14 cellular contexts compared by ENCODE assay signal in the genomic region with DNA sequence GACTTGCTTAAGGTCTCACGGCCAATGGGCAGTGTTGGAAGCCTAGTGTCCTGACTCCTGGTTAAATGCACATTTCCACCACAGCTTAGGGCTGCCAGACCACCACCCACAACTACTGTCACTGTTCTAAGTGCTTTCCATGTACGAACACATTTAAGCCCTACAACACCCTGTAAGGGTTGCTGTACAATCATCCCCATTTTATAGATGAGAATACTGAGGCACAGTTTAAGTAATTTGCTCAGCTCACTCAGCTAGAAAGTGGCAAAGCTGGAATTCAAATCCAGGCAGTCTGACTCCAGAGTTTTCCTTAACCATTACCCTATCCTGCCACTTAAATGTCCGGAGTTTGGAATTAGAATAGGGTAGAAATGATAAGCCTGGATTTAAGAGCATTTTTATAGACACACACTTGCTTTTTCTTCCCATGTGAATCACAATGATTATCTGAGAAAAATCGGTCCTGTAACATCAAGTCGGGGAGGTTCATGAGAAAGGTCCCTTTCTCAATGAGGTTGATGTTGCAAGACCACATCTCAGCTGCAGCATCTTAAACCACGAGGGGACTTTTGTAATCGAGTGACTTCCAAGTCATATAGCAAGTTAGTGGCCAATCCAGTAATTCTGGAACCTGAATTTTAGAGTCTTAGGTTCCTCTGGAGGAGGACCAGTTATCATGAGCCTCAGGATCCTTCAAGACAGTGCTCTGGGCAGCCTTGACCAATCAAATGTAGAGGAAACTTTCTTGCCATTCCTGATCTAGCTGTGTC. TPM values are rescaled to one million over a fixed set of nuclear protein-coding genes. Genes with fewer than 3 reads are reported as not detected.
DNase-seq lines count a peak whose midpoint lies in the region; ATAC-seq, FAIRE-seq and TF ChIP-seq lines count a peak whose summit lies in the region.
"Had no signal": no experiment of that assay in that cellular context is flagged by ENCODE, and none has a peak within 500 bp of the region (broad histone marks: within the 10 kb centered on the region; RNA-seq: fewer than 3 reads in every experiment).

No MANE protein-coding gene starts in this region.

- H3K9ac ChIP-seq in K562 (ENCODE audit: insufficient read depth in 1 of 2, low read depth in 2 of 2, low read length in 2 of 2): no peak overlapping the region

- no peak for TF ChIP-seq POLR2A in K562 (conservative IDR thresholded peaks at IDR 0.05)

- WGBS in K562 (ENCODE audit: insufficient coverage, low coverage, missing lambda C conversion rate): 88% methylated on average over 7 of the region's 7 CpGs

- H3K4me2 ChIP-seq in K562 (ENCODE audit: insufficient read depth, low read length): no peak overlapping the region

- peaks cover 20% of the 10 kb centered on the region for H4K20me1 ChIP-seq in K562 (replicated peaks; ENCODE audit: control insufficient read depth, insufficient read depth, low read length)

- peaks cover 30% of the 10 kb centered on the region for H3K79me2 ChIP-seq in K562 (ENCODE audit: control insufficient read depth, insufficient read depth, low read length)

- H3K27ac Mint-ChIP-seq in stimulated activated naive B cell treated with anti-CD40 and anti-IgM and Interleukin-4, amounts not matched to agents 10 μg/mL and 1 μg/mL and 100 μg/mL, for 72 hours: peak overlapping the region; percentile 16
- H3K27ac Mint-ChIP-seq in WTC11: no peak overlapping the region

- POLR2A ChIA-PET in K562 (lab: Yijun Ruan, JAX) (interaction anchor here (0.5 kb wide), 1 partner anchor 124 kb away, joined by 3 read pairs; no protein-coding TSS in a partner anchor), WTC11 (lab: Charles Lee) (no interaction called here)

- no peaks in the 10 kb centered on the region for H3K27me3 Mint-ChIP-seq in activated T-cell treated with anti-CD3 and anti-CD28 coated beads, Interleukin-2, amount 50 U/mL, for 4 hours (ENCODE audit: low read depth)
- H3K27me3 Mint-ChIP-seq in stimulated activated naive B cell treated with anti-CD40 and anti-IgM and Interleukin-4, amounts not matched to agents 10 μg/mL and 1 μg/mL and 100 μg/mL, for 72 hours: no peaks in the 10 kb centered on the region
- H3K27me3 Mint-ChIP-seq in WTC11 (ENCODE audit: low read depth): no peaks in the 10 kb centered on the region

- no TSS peak for BruUV-seq in K562 (replicated peaks; lab: Mats Ljungman, UMichigan)

- no peaks in the 10 kb centered on the region for H3K36me3 Mint-ChIP-seq in activated T-cell treated with anti-CD3 and anti-CD28 coated beads, Interleukin-2, amount 50 U/mL, for 4 hours (ENCODE audit: insufficient read depth)
- H3K36me3 Mint-ChIP-seq in stimulated activated naive B cell treated with anti-CD40 and anti-IgM and Interleukin-4, amounts not matched to agents 10 μg/mL and 1 μg/mL and 100 μg/mL, for 72 hours: peaks cover 3 to 4% of the 10 kb centered on the region in 2 donors
- peaks cover 14% of the 10 kb centered on the region for H3K36me3 Mint-ChIP-seq in WTC11

- peaks cover 41% of the 10 kb centered on the region for H3K4me1 Mint-ChIP-seq in activated T-cell treated with anti-CD3 and anti-CD28 coated beads, Interleukin-2, amount 50 U/mL, for 4 hours (ENCODE audit: low read depth)
- H3K4me1 Mint-ChIP-seq in stimulated activated naive B cell treated with anti-CD40 and anti-IgM and Interleukin-4, amounts not matched to agents 10 μg/mL and 1 μg/mL and 100 μg/mL, for 72 hours: peaks cover 38 to 44% of the 10 kb centered on the region in 2 donors
- H3K4me1 Mint-ChIP-seq in WTC11: peaks cover 15% of the 10 kb centered on the region

- CTCF ChIA-PET in K562 (lab: Yijun Ruan, JAX; ENCODE audit: low intra/inter-chr PET ratio) (no interaction called here), WTC11 (lab: Charles Lee) (interaction anchor here (2.5 to 8.0 kb wide), 2 partner anchors 17 to 24 kb away, joined by 8 to 101 read pairs; no protein-coding TSS in a partner anchor)

- peak; percentile 23 to 41 for ATAC-seq in activated T-cell treated with anti-CD3 and anti-CD28 coated beads, Interleukin-2, amount 50 U/mL, for 4 hours
- ATAC-seq in K562 (no peak), HG03039 (IDR thresholded peaks at IDR 0.05; ENCODE audit: unreplicated experiment) (no peak), GM21528 (IDR thresholded peaks at IDR 0.05; ENCODE audit: low FRiP score, unreplicated experiment) (no peak), WTC11 (no peak)
- ATAC-seq in stimulated activated naive B cell treated with anti-CD40 and anti-IgM and Interleukin-4, amounts not matched to agents 10 μg/mL and 1 μg/mL and 100 μg/mL, for 72 hours (replicated peaks): peak; percentile 45 to 77
- ATAC-seq: pancreas had no signal

- no peak overlapping the region for H3K4me3 ChIP-seq in K562
- H3K4me3 ChIP-seq: MG63, pancreas, vagina had no signal

- H3K27ac ChIP-seq in K562 (ENCODE audit: extremely low read depth, low read depth, low read length): no peak overlapping the region
- H3K27ac ChIP-seq: pancreas, vagina had no signal

- H3K9me1 ChIP-seq in K562 (ENCODE audit: control insufficient read depth, insufficient read depth, low read length): peaks cover 15% of the 10 kb centered on the region

- TF ChIP-seq CTCF in K562 (IDR thresholded peaks at IDR 0.05 in 2 of 3, conservative IDR thresholded peaks at IDR 0.05 in 1 of 3; ENCODE audit: insufficient read depth in 2 of 3, low read depth in 1 of 3, low read length in 3 of 3) (no peak), WTC11 (IDR thresholded peaks at IDR 0.05) (no peak)

- in situ Hi-C loops in K562 (cut with MboI): no loop called here

- FAIRE-seq in K562 (lab: Jason Lieb, UNC): peak; percentile 19
- FAIRE-seq: pancreas had no signal

- TF ChIP-seq RAD21 in K562 (CRISPR knock-in tag; conservative IDR thresholded peaks at IDR 0.05 in 1 of 2, IDR thresholded peaks at IDR 0.05 in 1 of 2): no peak

- no peak for TF ChIP-seq EP300 in K562 (IDR thresholded peaks at IDR 0.05; ENCODE audit: low read length)

- peaks cover 17 to 23% of the 10 kb centered on the region in 2 experiments; a peak in 4 of 5 replicates for H3K4me1 ChIP-seq in K562 (replicated peaks in 1 of 2; ENCODE audit: control insufficient read depth in 2 of 2, insufficient read depth in 2 of 2, low read length in 2 of 2)
- H3K4me1 ChIP-seq: pancreas had no signal

- H3K27me3 ChIP-seq in K562 (ENCODE audit: control insufficient read depth in 2 of 2, insufficient read depth in 2 of 2, low read length in 2 of 2): no peaks in the 10 kb centered on the region
- H3K27me3 ChIP-seq: MG63, pancreas, vagina had no signal

- no peak overlapping the region for H2AFZ ChIP-seq in K562 (ENCODE audit: low read depth, low read length)

- no peak overlapping the region for H3K4me3 Mint-ChIP-seq in activated T-cell treated with anti-CD3 and anti-CD28 coated beads, Interleukin-2, amount 50 U/mL, for 4 hours
- no peak overlapping the region for H3K4me3 Mint-ChIP-seq in stimulated activated naive B cell treated with anti-CD40 and anti-IgM and Interleukin-4, amounts not matched to agents 10 μg/mL and 1 μg/mL and 100 μg/mL, for 72 hours
- H3K4me3 Mint-ChIP-seq in WTC11: no peak overlapping the region

- no peaks in the 10 kb centered on the region; the same call in 1 of the 2 replicates for H3K9me3 ChIP-seq in K562 (replicated peaks; ENCODE audit: control insufficient read depth, insufficient read depth, low read depth, low read length)
- H3K9me3 ChIP-seq: MG63, pancreas, vagina had no signal

- H3K9me3 Mint-ChIP-seq in activated T-cell treated with anti-CD3 and anti-CD28 coated beads, Interleukin-2, amount 50 U/mL, for 4 hours: no peaks in the 10 kb centered on the region
- no peaks in the 10 kb centered on the region for H3K9me3 Mint-ChIP-seq in stimulated activated naive B cell treated with anti-CD40 and anti-IgM and Interleukin-4, amounts not matched to agents 10 μg/mL and 1 μg/mL and 100 μg/mL, for 72 hours
- H3K9me3 Mint-ChIP-seq in WTC11: no peaks in the 10 kb centered on the region

- peaks cover 86% of the 10 kb centered on the region for H3K36me3 ChIP-seq in K562 (ENCODE audit: control insufficient read depth, insufficient read depth, low read length)
- H3K36me3 ChIP-seq: pancreas, vagina had no signal

- intact Hi-C loops in K562 (cut with micrococcal nuclease): no loop called here

- no peak for DNase-seq in activated T-cell treated with anti-CD3 and anti-CD28 coated beads, Interleukin-2, amount 50 U/mL, for 4 hours
- no peak for DNase-seq in activated T-cell treated with anti-CD3 and anti-CD28 coated beads, Interleukin-2, amount 50 U/mL, for 1 hour
- DNase-seq in NOMO-1 treated with dmso at 0.1 percent for 144 hours (lab: John Stamatoyannopoulos, UW; ENCODE audit: unreplicated experiment) (peak; percentile 8), K562 (ENCODE audit: extremely low read depth in 1 of 4, low spot score in 3 of 4) (no peak), WTC11 (ENCODE audit: low spot score) (no peak)
- no peak for DNase-seq in stimulated activated naive B cell treated with anti-CD40 and anti-IgM and Interleukin-4, amounts not matched to agents 10 μg/mL and 1 μg/mL and 100 μg/mL, for 72 hours
- DNase-seq: EL, GOT3, NCI-H226, pancreas had no signal

RNA-seq across cellular contexts. Expression of a gene that starts 8.6 kb away (rescaled TPM):
- 1 to 10 TPM; 5.5 to 9.3 (median 7.2) TPM for total RNA-seq in activated T-cell treated with anti-CD3 and anti-CD28 coated beads, Interleukin-2, amount 50 U/mL, for 4 hours
- total RNA-seq in K562 (2011; cell fraction: chromatin; rRNA removed; ENCODE audit: low replicate concordance): 29.6 and 39.0 TPM in 2 replicates
- 13.2 and 15.8 TPM in 2 replicates for total RNA-seq in K562 (2011; cell fraction: nucleolus; rRNA removed)
- total RNA-seq in K562 (2011; cell fraction: nucleoplasm; rRNA removed): 21.7 and 23.2 TPM in 2 replicates
- 14.9 and 19.9 TPM in 2 replicates for total RNA-seq in K562 (2014; rRNA removed)
- total RNA-seq in K562 (2014; rRNA removed; fragmentation: Illumina TruSeq; extraction: Trizol): 11.0 and 11.4 TPM in 2 replicates
- total RNA-seq in K562 (2015; rRNA removed; fragmentation: Illumina TruSeq; extraction: Trizol): 11.7 and 12.0 TPM in 2 replicates
- 22.5 and 25.3 TPM in 2 replicates for total RNA-seq in K562 (2021)
- polyA plus RNA-seq in K562 (2011; rRNA removed): 3.1 and 4.2 TPM in 2 replicates
- polyA plus RNA-seq in K562 (2011; cell fraction: cytosol; rRNA removed): 3.0 and 3.9 TPM in 2 replicates
- polyA plus RNA-seq in K562 (2011; cell fraction: nucleus; rRNA removed): 8.1 and 9.2 TPM in 2 replicates
- 9.2 and 10.2 TPM in 2 replicates for polyA plus RNA-seq in K562 (2012)
- polyA plus RNA-seq in K562 (2014; fragmentation: Illumina TruSeq; extraction: Trizol): 14.3 and 16.1 TPM in 2 replicates
- polyA plus RNA-seq in K562 (2014; fragmentation: Nextera tagmentation; extraction: Ambion mirVana): 1 to 10 TPM; 3.8 to 4.0 TPM
- 10.1 and 10.3 TPM in 2 replicates for polyA plus RNA-seq in K562 (2014; rRNA removed)
- polyA minus RNA-seq in K562 (2011; rRNA and poly(A)+ RNA removed): 3.5 and 4.7 TPM in 2 replicates
- 5.8 and 6.5 TPM in 2 replicates for polyA minus RNA-seq in K562 (2011; cell fraction: cytosol; rRNA and poly(A)+ RNA removed)
- polyA minus RNA-seq in K562 (2011; cell fraction: nucleus; rRNA and poly(A)+ RNA removed): 5.1 and 8.9 TPM in 2 replicates
- total RNA-seq in WTC11 (2021): 4.9 to 5.6 TPM (median 5.4 TPM) in 3 replicates

RNA-seq across cellular contexts. Expression of a gene that starts 36.9 kb away (rescaled TPM):
- total RNA-seq in activated T-cell treated with anti-CD3 and anti-CD28 coated beads, Interleukin-2, amount 50 U/mL, for 4 hours: 10 to 100 TPM; 15.1 to 17.1 (median 15.1) TPM
- 41.1 and 121 TPM in 2 replicates for total RNA-seq in K562 (2011; cell fraction: chromatin; rRNA removed; ENCODE audit: low replicate concordance)
- total RNA-seq in K562 (2011; cell fraction: nucleolus; rRNA removed): 126 and 137 TPM in 2 replicates
- 87.5 and 98.1 TPM in 2 replicates for total RNA-seq in K562 (2011; cell fraction: nucleoplasm; rRNA removed)
- total RNA-seq in K562 (2014; rRNA removed): 50.9 and 59.4 TPM in 2 replicates
- 12.6 and 17.2 TPM in 2 replicates for total RNA-seq in K562 (2014; rRNA removed; fragmentation: Illumina TruSeq; extraction: Trizol)
- 17.7 and 20.4 TPM in 2 replicates for total RNA-seq in K562 (2015; rRNA removed; fragmentation: Illumina TruSeq; extraction: Trizol)
- 42.2 and 44.8 TPM in 2 replicates for total RNA-seq in K562 (2021)
- polyA plus RNA-seq in K562 (2011; rRNA removed): 28.6 and 59.8 TPM in 2 replicates
- 78.3 and 218 TPM in 2 replicates for polyA plus RNA-seq in K562 (2011; cell fraction: cytosol; rRNA removed)
- 52.1 and 90.3 TPM in 2 replicates for polyA plus RNA-seq in K562 (2011; cell fraction: nucleus; rRNA removed)
- polyA plus RNA-seq in K562 (2012): 63.0 and 66.6 TPM in 2 replicates
- polyA plus RNA-seq in K562 (2014; fragmentation: Illumina TruSeq; extraction: Trizol): 23.5 and 30.8 TPM in 2 replicates
- 10 to 100 TPM in 1 of 2 experiments, 1 to 10 TPM in 1; 6.8 to 13.2 TPM for polyA plus RNA-seq in K562 (2014; fragmentation: Nextera tagmentation; extraction: Ambion mirVana)
- 44.4 and 54.2 TPM in 2 replicates for polyA plus RNA-seq in K562 (2014; rRNA removed)
- polyA minus RNA-seq in K562 (2011; rRNA and poly(A)+ RNA removed): 9.7 and 17.8 TPM in 2 replicates
- polyA minus RNA-seq in K562 (2011; cell fraction: cytosol; rRNA and poly(A)+ RNA removed): 23.9 and 44.6 TPM in 2 replicates
- polyA minus RNA-seq in K562 (2011; cell fraction: nucleus; rRNA and poly(A)+ RNA removed): 65.3 and 68.1 TPM in 2 replicates
- total RNA-seq in WTC11 (2021): 168 to 278 TPM (median 273 TPM) in 3 replicates

RNA-seq across cellular contexts. Expression of a gene that starts 38.5 kb away (rescaled TPM):
- under 1 TPM; 0.49 to 0.90 (median 0.66) TPM for total RNA-seq in activated T-cell treated with anti-CD3 and anti-CD28 coated beads, Interleukin-2, amount 50 U/mL, for 4 hours
- 34.4 and 65.3 TPM in 2 replicates for total RNA-seq in K562 (2011; cell fraction: chromatin; rRNA removed; ENCODE audit: low replicate concordance)
- 32.2 and 34.5 TPM in 2 replicates for total RNA-seq in K562 (2011; cell fraction: nucleolus; rRNA removed)
- total RNA-seq in K562 (2011; cell fraction: nucleoplasm; rRNA removed): 33.9 and 40.0 TPM in 2 replicates
- total RNA-seq in K562 (2014; rRNA removed) (19.0 and 23.0 TPM in 2 replicates), K562 (2014; rRNA removed; fragmentation: Illumina TruSeq; extraction: Trizol) (14.3 and 14.8 TPM in 2 replicates), K562 (2015; rRNA removed; fragmentation: Illumina TruSeq; extraction: Trizol) (15.7 and 17.4 TPM in 2 replicates), K562 (2021) (27.6 and 31.2 TPM in 2 replicates), WTC11 (2021) (64.5 to 71.2 TPM (median 70.3 TPM) in 3 replicates)
- polyA plus RNA-seq in K562 (2011; rRNA removed) (16.1 and 25.4 TPM in 2 replicates), K562 (2014; fragmentation: Illumina TruSeq; extraction: Trizol) (21.3 and 22.3 TPM in 2 replicates), K562 (2014; fragmentation: Nextera tagmentation; extraction: Ambion mirVana) (1 to 10 TPM; 1.7 to 2.8 TPM), K562 (2014; rRNA removed) (17.9 and 20.3 TPM in 2 replicates)
- polyA plus RNA-seq in K562 (2011; cell fraction: cytosol; rRNA removed): 17.1 and 17.2 TPM in 2 replicates
- polyA plus RNA-seq in K562 (2011; cell fraction: nucleus; rRNA removed): 63.8 and 76.4 TPM in 2 replicates
- 17.6 and 38.9 TPM in 2 replicates for polyA plus RNA-seq in K562 (2012)
- 16.7 and 24.0 TPM in 2 replicates for polyA minus RNA-seq in K562 (2011; rRNA and poly(A)+ RNA removed)
- polyA minus RNA-seq in K562 (2011; cell fraction: cytosol; rRNA and poly(A)+ RNA removed): 15.0 TPM in 2 replicates
- polyA minus RNA-seq in K562 (2011; cell fraction: nucleus; rRNA and poly(A)+ RNA removed): 10.9 and 21.7 TPM in 2 replicates

Comparison
In these comparisons a context has a peak if more than half of its experiments do, and no peak if none do; other contexts are left out.
1. ATAC-seq: peak in activated T-cell treated with anti-CD3 and anti-CD28 coated beads, Interleukin-2, amount 50 U/mL, for 4 hours (2 of 2) and stimulated activated naive B cell treated with anti-CD40 and anti-IgM and Interleukin-4, amounts not matched to agents 10 μg/mL and 1 μg/mL and 100 μg/mL, for 72 hours (2 of 2); none in K562 (single experiment), HG03039 (single experiment), GM21528 (single experiment) and WTC11 (single experiment).
2. RNA of a gene that starts 38.5 kb away (total RNA-seq): 64.5 to 71.2 TPM in WTC11 and 14.3 to 65.3 TPM in K562; 0.49 to 0.90 TPM in activated T-cell treated with anti-CD3 and anti-CD28 coated beads, Interleukin-2, amount 50 U/mL, for 4 hours; every median in the first group is over 4 times any median in the second.